14 cellular contexts compared by ENCODE assay signal in genomic region chr17:49577651-49577935, GRCh38. TPM values are rescaled to one million over a fixed set of nuclear protein-coding genes. Genes with fewer than 3 reads are reported as not detected.
DNase-seq lines count a peak whose midpoint lies in the region; ATAC-seq lines count a peak whose summit lies in the region.
"Had no signal": no experiment of that assay in that cellular context is flagged by ENCODE, and none has a peak within 500 bp of the region (broad histone marks: within the 10 kb centered on the region; RNA-seq: fewer than 3 reads in every experiment).

No MANE protein-coding gene starts in this region.

- no peak overlapping the region for H2BK120ac ChIP-seq in mesenchymal stem cell (ENCODE audit: low read depth, low read length)

- H2BK12ac ChIP-seq in mesenchymal stem cell (ENCODE audit: low read length in 2 of 2) = no peak overlapping the region

- H3K9ac ChIP-seq in mesenchymal stem cell (ENCODE audit: low read length) = peak overlapping the region; percentile 83
- peak overlapping the region; percentile 88 to 89 for H3K9ac ChIP-seq in stomach smooth muscle (ENCODE audit: low read length in 2 of 2)

- H3K4me1 Mint-ChIP-seq in activated naive CD8-positive, alpha-beta T cell treated with anti-CD3 and anti-CD28 coated beads, Interleukin-2, amount 50 U/mL, for 24 hours = peaks cover 16% of the 10 kb centered on the region

- H3K27me3 ChIP-seq in H7 (ENCODE audit: control insufficient read depth, insufficient read depth, low read length) = peaks cover 20% of the 10 kb centered on the region
- peaks cover 25 to 45% of the 10 kb centered on the region in 2 experiments for H3K27me3 ChIP-seq in mesenchymal stem cell (ENCODE audit: control insufficient read depth in 1 of 2, insufficient read depth in 1 of 2, low read length in 2 of 2)
- peaks cover 0 to 3% of the 10 kb centered on the region in 2 donors for H3K27me3 ChIP-seq in stomach smooth muscle (ENCODE audit: control insufficient read depth in 1 of 2, insufficient read depth in 2 of 2, low read length in 2 of 2)

- H3K9me3 ChIP-seq in mesenchymal stem cell (ENCODE audit: control insufficient read depth, low read length) = no peaks in the 10 kb centered on the region
- no peaks in the 10 kb centered on the region for H3K9me3 ChIP-seq in stomach smooth muscle (ENCODE audit: control insufficient read depth in 2 of 2, low read length in 2 of 2)

- H2AK5ac ChIP-seq in mesenchymal stem cell (ENCODE audit: low read length, severe bottlenecking) = no peak overlapping the region

- H3K36me3 ChIP-seq in H7 (replicated peaks; ENCODE audit: control insufficient read depth, insufficient read depth, low read length) = no peaks in the 10 kb centered on the region
- no peaks in the 10 kb centered on the region for H3K36me3 ChIP-seq in mesenchymal stem cell (ENCODE audit: control insufficient read depth in 1 of 2, insufficient read depth in 2 of 2, low read depth in 1 of 2, low read length in 2 of 2)
- H3K36me3 ChIP-seq in stomach smooth muscle (ENCODE audit: control insufficient read depth in 2 of 2, insufficient read depth in 2 of 2, low read length in 2 of 2) = peaks cover 6 to 7% of the 10 kb centered on the region in 2 donors
- H3K36me3 ChIP-seq: cardiac muscle cell had no signal

- no peaks in the 10 kb centered on the region for H3K36me3 Mint-ChIP-seq in activated naive CD8-positive, alpha-beta T cell treated with anti-CD3 and anti-CD28 coated beads, Interleukin-2, amount 50 U/mL, for 24 hours (ENCODE audit: low read depth)
- H3K36me3 Mint-ChIP-seq: natural killer cell treated with Interleukin-12 subunit alpha and Interleukin-12 subunit beta and Interleukin-15 and Interleukin-18, amount 100 ng/mL, for 72 hours had no signal

- WGBS in mesenchymal stem cell = 84% methylated on average over 3 of the region's 3 CpGs

- no peak overlapping the region for H3K23ac ChIP-seq in mesenchymal stem cell (ENCODE audit: low read length in 2 of 2)

- no peaks in the 10 kb centered on the region for H3K79me1 ChIP-seq in mesenchymal stem cell (replicated peaks; ENCODE audit: low read length, poor library complexity, severe bottlenecking)

- H3K27ac ChIP-seq in mesenchymal stem cell (ENCODE audit: low read length, poor library complexity, severe bottlenecking) = no peak overlapping the region
- peak overlapping the region; percentile 87 for H3K27ac ChIP-seq in stomach smooth muscle (ENCODE audit: low read length)
- H3K27ac ChIP-seq: cardiac muscle cell had no signal

- no peak overlapping the region for H4K91ac ChIP-seq in mesenchymal stem cell (ENCODE audit: low read length)

- H3K27me3 Mint-ChIP-seq in activated naive CD8-positive, alpha-beta T cell treated with anti-CD3 and anti-CD28 coated beads, Interleukin-2, amount 50 U/mL, for 24 hours = peaks cover 39% of the 10 kb centered on the region

- no peak overlapping the region for H2BK5ac ChIP-seq in mesenchymal stem cell (ENCODE audit: low read depth, low read length, poor library complexity, severe bottlenecking)

- no peak for ATAC-seq in activated naive CD8-positive, alpha-beta T cell treated with anti-CD3 and anti-CD28 coated beads, Interleukin-2, amount 50 U/mL, for 24 hours
- ATAC-seq in HG03135 (IDR thresholded peaks at IDR 0.05; ENCODE audit: unreplicated experiment) = no peak
- ATAC-seq: natural killer cell treated with Interleukin-12 subunit alpha and Interleukin-12 subunit beta and Interleukin-15 and Interleukin-18, amount 100 ng/mL, for 72 hours had no signal

- no peak overlapping the region for H4K8ac ChIP-seq in mesenchymal stem cell (ENCODE audit: low read length)

- H3K4me3 Mint-ChIP-seq in activated naive CD8-positive, alpha-beta T cell treated with anti-CD3 and anti-CD28 coated beads, Interleukin-2, amount 50 U/mL, for 24 hours = peak overlapping the region; percentile 43

- no peak overlapping the region for H3K18ac ChIP-seq in mesenchymal stem cell (ENCODE audit: low read depth in 1 of 2, low read length in 2 of 2)

- no peaks in the 10 kb centered on the region for H3K9me3 Mint-ChIP-seq in activated naive CD8-positive, alpha-beta T cell treated with anti-CD3 and anti-CD28 coated beads, Interleukin-2, amount 50 U/mL, for 24 hours
- H3K9me3 Mint-ChIP-seq: natural killer cell treated with Interleukin-12 subunit alpha and Interleukin-12 subunit beta and Interleukin-15 and Interleukin-18, amount 100 ng/mL, for 72 hours had no signal

- H3K4ac ChIP-seq in mesenchymal stem cell (ENCODE audit: low read depth in 1 of 2, low read length in 2 of 2) = no peak overlapping the region

- no peak overlapping the region for H3K4me2 ChIP-seq in mesenchymal stem cell (ENCODE audit: low read length, poor library complexity, severe bottlenecking)

- no peak overlapping the region for H3K14ac ChIP-seq in mesenchymal stem cell (ENCODE audit: low read length in 2 of 2)

- DNase-seq in H7 = peak; percentile 36
- no peak for DNase-seq in activated naive CD8-positive, alpha-beta T cell treated with anti-CD3 and anti-CD28 coated beads, Interleukin-2, amount 50 U/mL, for 24 hours
- no peak for DNase-seq in mesenchymal stem cell
- no peak for DNase-seq in NCI-H226
- DNase-seq in posterior vena cava (ENCODE audit: low spot score) = no peak
- DNase-seq: islet precursor cell; NCI-H1105; NCI-H69; SIG-M5; stimulated activated CD4-positive, alpha-beta T cell treated with anti-CD3 and anti-CD28 coated beads, Interleukin-12 subunit alpha, Interleukin-12 subunit beta, amount 100 ng/mL, for 4 hours had no signal

- peaks cover 24% of the 10 kb centered on the region for H3K4me1 ChIP-seq in mesenchymal stem cell (ENCODE audit: control insufficient read depth, insufficient read depth, low read depth, low read length)
- peaks cover 60% of the 10 kb centered on the region for H3K4me1 ChIP-seq in stomach smooth muscle (ENCODE audit: control insufficient read depth, insufficient read depth, low read length)

- intact Hi-C loops in posterior vena cava (cut with DNase I) = loop anchor here (5.0 to 10.0 kb wide), 2 partner anchors 35 to 57 kb away; no protein-coding TSS in a partner anchor

- no peak overlapping the region for H3K27ac Mint-ChIP-seq in activated naive CD8-positive, alpha-beta T cell treated with anti-CD3 and anti-CD28 coated beads, Interleukin-2, amount 50 U/mL, for 24 hours
- H3K27ac Mint-ChIP-seq: natural killer cell treated with Interleukin-12 subunit alpha and Interleukin-12 subunit beta and Interleukin-15 and Interleukin-18, amount 100 ng/mL, for 72 hours had no signal

- H2AFZ ChIP-seq in mesenchymal stem cell (ENCODE audit: low read depth, low read length) = no peak overlapping the region

- H2BK15ac ChIP-seq in mesenchymal stem cell (ENCODE audit: low read depth, poor library complexity, severe bottlenecking) = no peak overlapping the region

- H3K4me3 ChIP-seq in H7 (ENCODE audit: insufficient read depth, low read depth, low read length) (no peak overlapping the region), mesenchymal stem cell (ENCODE audit: insufficient read depth in 1 of 2, low read depth in 1 of 2, low read length in 2 of 2) (peak overlapping the region in 1 of 2 experiments; percentile 90), stomach smooth muscle (ENCODE audit: low read length in 2 of 2) (peak overlapping the region; percentile 88)

RNA-seq across cellular contexts. Expression of gene NXPH3, which starts 1.9 kb away (rescaled TPM):
- total RNA-seq in H7 (2014; rRNA removed; shearing (Covaris generic)) = 1.7 and 2.4 TPM in 2 replicates
- 0.01 TPM for polyA plus RNA-seq in mesenchymal stem cell (2013, experiment 1 of 2)
- polyA plus RNA-seq in mesenchymal stem cell (2013, experiment 2 of 2) = 0.12 TPM
- 10 to 100 TPM; 34.8 to 57.1 TPM for total RNA-seq in posterior vena cava
- total RNA-seq: natural killer cell treated with Interleukin-12 subunit alpha and Interleukin-12 subunit beta and Interleukin-15 and Interleukin-18, amount 100 ng/mL, for 72 hours had no signal

Comparison
In these comparisons a context has a peak if more than half of its experiments do, and no peak if none do; other contexts are left out.
1. RNA of gene NXPH3, which starts 1.9 kb away (total RNA-seq): 34.8 to 57.1 TPM in posterior vena cava; 1.7 to 2.4 TPM in H7; every median in the first group is over 10 times any median in the second.